ENCODE assay signal across 13 cellular contexts in the genomic region with DNA sequence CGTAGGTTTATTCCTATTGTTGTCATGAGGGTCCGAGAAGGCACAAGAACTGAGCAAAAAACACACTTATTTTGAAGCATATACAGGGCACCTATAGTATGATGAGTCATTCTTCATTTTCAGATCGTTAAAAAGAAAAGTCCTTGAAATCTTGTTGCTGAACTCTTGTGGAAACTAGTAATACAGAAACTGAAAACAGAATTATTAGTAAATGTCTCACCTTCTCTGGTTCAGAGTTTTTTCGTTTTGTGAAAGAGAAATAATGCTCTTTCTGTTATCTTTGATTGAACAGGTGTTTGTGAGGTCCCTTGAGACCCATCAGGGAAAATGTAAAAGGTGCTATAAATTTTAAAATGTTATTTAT.
DNase-seq lines count a peak whose midpoint lies in the region; ATAC-seq and TF ChIP-seq lines count a peak whose summit lies in the region.
"Had no signal": no experiment of that assay in that cellular context is flagged by ENCODE, and none has a peak within 500 bp of the region (broad histone marks: within the 10 kb centered on the region; RNA-seq: fewer than 3 reads in every experiment).

No MANE protein-coding gene starts in this region.

- no peaks in the 10 kb centered on the region for H3K4me1 ChIP-seq in HEK293 (ENCODE audit: control insufficient read depth, insufficient read depth, low read length)
- no peaks in the 10 kb centered on the region for H3K4me1 ChIP-seq in hepatocyte (ENCODE audit: insufficient read depth)
- H3K4me1 ChIP-seq: BLaER1 treated with 17β-estradiol and CSF1 and Interleukin-3, amounts not matched to agents 10 nM and 100 nM; esophagus squamous epithelium had no signal

- peak; percentile 95 for ATAC-seq in GM18907 (IDR thresholded peaks at IDR 0.05; ENCODE audit: unreplicated experiment)
- ATAC-seq in HG03432 (IDR thresholded peaks at IDR 0.05; ENCODE audit: unreplicated experiment) = peak; percentile 96
- no peak for ATAC-seq in Right ventricle myocardium inferior
- ATAC-seq: left cardiac atrium had no signal

- DNase-seq in GM06990 (ENCODE audit: extremely low read depth, insufficient read length) (peak; percentile 72), hepatocyte (ENCODE audit: low spot score) (no peak), HuH-7.5 (ENCODE audit: low spot score) (no peak), NCI-H2029 (lab: John Stamatoyannopoulos, UW) (no peak), Right ventricle myocardium inferior (ENCODE audit: missing footprints) (no peak)
- DNase-seq: esophagus squamous epithelium; left cardiac atrium; NK-92 treated with Interleukin-12 subunit alpha and Interleukin-12 subunit beta, amount 100 ng/mL, for 24 hours; T1000 had no signal

- H3K4me2 ChIP-seq in hepatocyte = no peak overlapping the region
- H3K4me2 ChIP-seq: BLaER1 treated with 17β-estradiol and CSF1 and Interleukin-3, amounts not matched to agents 10 nM and 100 nM had no signal

- no peaks in the 10 kb centered on the region for H3K36me3 ChIP-seq in GM06990 (ENCODE audit: control insufficient read depth, insufficient read depth, low read length)
- no peaks in the 10 kb centered on the region for H3K36me3 ChIP-seq in HEK293 (ENCODE audit: control insufficient read depth in 2 of 2, insufficient read depth in 1 of 2, low read length in 2 of 2)
- H3K36me3 ChIP-seq in hepatocyte (replicated peaks; ENCODE audit: insufficient read depth, low read depth) = no peaks in the 10 kb centered on the region
- H3K36me3 ChIP-seq: BLaER1 treated with 17β-estradiol and CSF1 and Interleukin-3, amounts not matched to agents 10 nM and 100 nM; esophagus squamous epithelium had no signal

- H3K4me3 ChIP-seq in GM06990 (replicated peaks; ENCODE audit: low read depth, low read length) (no peak overlapping the region), HEK293 (ENCODE audit: low read depth, low read length) (no peak overlapping the region), hepatocyte (no peak overlapping the region)
- H3K4me3 ChIP-seq: BLaER1 treated with 17β-estradiol and CSF1 and Interleukin-3, amounts not matched to agents 10 nM and 100 nM; esophagus squamous epithelium had no signal

- H3K79me2 ChIP-seq in hepatocyte = no peaks in the 10 kb centered on the region

- CTCF ChIA-PET in HEK293 (lab: Yijun Ruan, JAX) = interaction anchor here (0.5 to 1.3 kb wide), 2 partner anchors 37 to 1703 kb away, joined by 3 read pairs; no protein-coding TSS in a partner anchor

- H2AFZ ChIP-seq in hepatocyte = no peak overlapping the region

- H3K9me3 ChIP-seq in HEK293 (ENCODE audit: control insufficient read depth, insufficient read depth, low read depth, low read length) (no peaks in the 10 kb centered on the region), hepatocyte (ENCODE audit: low read depth) (no peaks in the 10 kb centered on the region)
- H3K9me3 ChIP-seq: esophagus squamous epithelium had no signal

- no peaks in the 10 kb centered on the region for H3K9me2 ChIP-seq in hepatocyte (replicated peaks; ENCODE audit: insufficient read depth)

- 79% methylated on average over 4 of the region's 4 CpGs for WGBS in hepatocyte (ENCODE audit: low lambda C conversion rate, missing lambda C conversion rate)

- no peaks in the 10 kb centered on the region for H4K20me1 ChIP-seq in hepatocyte (ENCODE audit: insufficient read depth, poor library complexity, severe bottlenecking)
- H4K20me1 ChIP-seq: BLaER1 treated with 17β-estradiol and CSF1 and Interleukin-3, amounts not matched to agents 10 nM and 100 nM had no signal

- H3K27me3 ChIP-seq in GM06990 (replicated peaks; ENCODE audit: control insufficient read depth, insufficient read depth, low read length) (no peaks in the 10 kb centered on the region), hepatocyte (no peaks in the 10 kb centered on the region)
- H3K27me3 ChIP-seq: BLaER1 treated with 17β-estradiol and CSF1 and Interleukin-3, amounts not matched to agents 10 nM and 100 nM had no signal

- H3K27ac ChIP-seq in HEK293 (ENCODE audit: extremely low read depth, low read depth, low read length) (no peak overlapping the region), hepatocyte (no peak overlapping the region)
- H3K27ac ChIP-seq: BLaER1 treated with 17β-estradiol and CSF1 and Interleukin-3, amounts not matched to agents 10 nM and 100 nM; esophagus squamous epithelium had no signal

- TF ChIP-seq CTCF in GM06990 (IDR thresholded peaks at IDR 0.05; ENCODE audit: insufficient read depth, low read length, poor library complexity, severe bottlenecking) (no peak), HEK293 (tag by site-specific recombination; IDR thresholded peaks at IDR 0.05) (no peak), hepatocyte (IDR thresholded peaks at IDR 0.05; ENCODE audit: poor library complexity) (no peak)

- intact Hi-C loops in Right ventricle myocardium inferior (cut with DNase I) = no loop called here

- POLR2A ChIA-PET in HEK293 (lab: Yijun Ruan, JAX) = no interaction called here

TF ChIP-seq in HEK293, 187 proteins besides CTCF, POLR2A, EP300 and RAD21:
- TF ChIP-seq EGR2 (tag by site-specific recombination; IDR thresholded peaks at IDR 0.05; ENCODE audit: low read depth) (no peak), ZNF596 (tag by site-specific recombination; IDR thresholded peaks at IDR 0.05) (no peak), MYNN (tag by site-specific recombination; IDR thresholded peaks at IDR 0.05; ENCODE audit: borderline replicate concordance) (peak; percentile 66; the same call in 1 of the 2 replicates), ZNF777 (tag by site-specific recombination; IDR thresholded peaks at IDR 0.05; ENCODE audit: borderline replicate concordance) (no peak), ZNF202 (tag by site-specific recombination; IDR thresholded peaks at IDR 0.05; ENCODE audit: borderline replicate concordance) (no peak), FEZF1 (tag by site-specific recombination; IDR thresholded peaks at IDR 0.05) (no peak), ZNF2 (tag by site-specific recombination; IDR thresholded peaks at IDR 0.05) (no peak), ZNF670 (tag by site-specific recombination; IDR thresholded peaks at IDR 0.05; ENCODE audit: low read depth) (no peak), ZNF555 (tag by site-specific recombination; conservative IDR thresholded peaks at IDR 0.05) (no peak)
- TF ChIP-seq, protein P1, sequence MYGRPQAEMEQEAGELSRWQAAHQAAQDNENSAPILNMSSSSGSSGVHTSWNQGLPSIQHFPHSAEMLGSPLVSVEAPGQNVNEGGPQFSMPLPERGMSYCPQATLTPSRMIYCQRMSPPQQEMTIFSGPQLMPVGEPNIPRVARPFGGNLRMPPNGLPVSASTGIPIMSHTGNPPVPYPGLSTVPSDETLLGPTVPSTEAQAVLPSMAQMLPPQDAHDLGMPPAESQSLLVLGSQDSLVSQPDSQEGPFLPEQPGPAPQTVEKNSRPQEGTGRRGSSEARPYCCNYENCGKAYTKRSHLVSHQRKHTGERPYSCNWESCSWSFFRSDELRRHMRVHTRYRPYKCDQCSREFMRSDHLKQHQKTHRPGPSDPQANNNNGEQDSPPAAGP (tag by site-specific recombination; IDR thresholded peaks at IDR 0.05) = no peak
- TF ChIP-seq, protein P2, sequence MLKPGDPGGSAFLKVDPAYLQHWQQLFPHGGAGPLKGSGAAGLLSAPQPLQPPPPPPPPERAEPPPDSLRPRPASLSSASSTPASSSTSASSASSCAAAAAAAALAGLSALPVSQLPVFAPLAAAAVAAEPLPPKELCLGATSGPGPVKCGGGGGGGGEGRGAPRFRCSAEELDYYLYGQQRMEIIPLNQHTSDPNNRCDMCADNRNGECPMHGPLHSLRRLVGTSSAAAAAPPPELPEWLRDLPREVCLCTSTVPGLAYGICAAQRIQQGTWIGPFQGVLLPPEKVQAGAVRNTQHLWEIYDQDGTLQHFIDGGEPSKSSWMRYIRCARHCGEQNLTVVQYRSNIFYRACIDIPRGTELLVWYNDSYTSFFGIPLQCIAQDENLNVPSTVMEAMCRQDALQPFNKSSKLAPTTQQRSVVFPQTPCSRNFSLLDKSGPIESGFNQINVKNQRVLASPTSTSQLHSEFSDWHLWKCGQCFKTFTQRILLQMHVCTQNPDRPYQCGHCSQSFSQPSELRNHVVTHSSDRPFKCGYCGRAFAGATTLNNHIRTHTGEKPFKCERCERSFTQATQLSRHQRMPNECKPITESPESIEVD (tag by site-specific recombination; IDR thresholded peaks at IDR 0.05) = 0 out of 2 replicates have a peak, but pooled peaks have one; percentile 20
